ENCODE assay signal across 18 cellular contexts in the genomic region with DNA sequence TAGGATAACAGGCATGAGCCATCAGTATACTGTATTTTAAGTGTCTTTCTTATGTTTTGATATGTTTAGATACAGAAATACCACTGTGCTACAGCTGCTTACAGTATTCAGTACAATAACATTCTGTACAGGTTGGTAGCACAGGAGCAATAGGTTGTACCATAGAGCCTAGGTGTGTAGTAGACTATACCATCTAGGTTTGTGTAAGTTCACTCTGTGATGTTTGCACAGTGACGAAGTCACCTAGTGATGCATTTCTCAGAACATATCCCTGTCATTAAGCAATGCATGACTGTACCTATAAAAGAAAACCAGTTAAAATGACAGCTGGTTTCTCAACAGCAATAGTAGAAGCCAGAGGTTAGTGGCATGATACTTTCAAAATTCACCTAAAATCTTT. TPM values are rescaled to one million over a fixed set of nuclear protein-coding genes. Genes with fewer than 3 reads are reported as not detected.
DNase-seq lines count a peak whose midpoint lies in the region; ATAC-seq, FAIRE-seq and TF ChIP-seq lines count a peak whose summit lies in the region.
"Had no signal": no experiment of that assay in that cellular context is flagged by ENCODE, and none has a peak within 500 bp of the region (broad histone marks: within the 10 kb centered on the region; RNA-seq: fewer than 3 reads in every experiment).

No MANE protein-coding gene starts in this region.

- TF ChIP-seq POLR2A in A549 (IDR thresholded peaks at IDR 0.05; ENCODE audit: low read length) = no peak

- H3K36me3 ChIP-seq in CD8-positive, alpha-beta T cell (ENCODE audit: insufficient read depth, low read length) = no peaks in the 10 kb centered on the region

- POLR2A ChIA-PET in A549 (lab: Yijun Ruan, JAX) = no interaction called here
- POLR2A ChIA-PET in CD8-positive, alpha-beta T cell (lab: Charles Lee) = interaction anchor here (1.1 kb wide), 1 partner anchor 26 kb away, joined by 4 read pairs; no protein-coding TSS in a partner anchor

- CTCF ChIA-PET in A549 (lab: Yijun Ruan, JAX) = interaction anchor here (1.0 kb wide), 1 partner anchor 219 kb away, joined by 4 read pairs; no protein-coding TSS in a partner anchor
- CTCF ChIA-PET in CD8-positive, alpha-beta T cell (lab: Charles Lee) = interaction anchor here (1.6 kb wide), 1 partner anchor 298 kb away, joined by 6 read pairs; no protein-coding TSS in a partner anchor

- no peak overlapping the region; a peak in 1 of 6 replicates for H3K27ac ChIP-seq in A549
- no peak overlapping the region for H3K27ac ChIP-seq in CD8-positive, alpha-beta T cell (ENCODE audit: low read depth, low read length)
- H3K27ac ChIP-seq: parathyroid adenoma, suprapubic skin had no signal

- H3K4me1 Mint-ChIP-seq in CD8-positive, alpha-beta T cell (ENCODE audit: low read depth) = peaks cover 32% of the 10 kb centered on the region
- peaks cover 43% of the 10 kb centered on the region for H3K4me1 Mint-ChIP-seq in T-helper 2 cell treated with Interferon-gamma antibody and Interleukin-4, amounts not matched to agents 5 μg/mL and 100 μg/mL, for 36 hours (ENCODE audit: low read depth)
- peaks cover 17% of the 10 kb centered on the region for H3K4me1 Mint-ChIP-seq in memory B cell

- H3K4me3 Mint-ChIP-seq in CD8-positive, alpha-beta T cell = no peak overlapping the region
- H3K4me3 Mint-ChIP-seq in T-helper 2 cell treated with Interferon-gamma antibody and Interleukin-4, amounts not matched to agents 5 μg/mL and 100 μg/mL, for 36 hours = no peak overlapping the region
- H3K4me3 Mint-ChIP-seq in memory B cell = no peak overlapping the region
- H3K4me3 Mint-ChIP-seq: B cell had no signal

- ATAC-seq in A549 (no peak), memory B cell (ENCODE audit: low read depth) (no peak), HG03135 (IDR thresholded peaks at IDR 0.05; ENCODE audit: unreplicated experiment) (no peak)
- no peak for ATAC-seq in CD8-positive, alpha-beta T cell
- ATAC-seq: K562 had no signal

- H3K4me3 ChIP-seq in A549 = no peak overlapping the region
- no peak overlapping the region for H3K4me3 ChIP-seq in CD8-positive, alpha-beta T cell (ENCODE audit: low read depth, low read length)
- H3K4me3 ChIP-seq: K562, smooth muscle cell, suprapubic skin had no signal

- H3K27me3 ChIP-seq in CD8-positive, alpha-beta T cell (ENCODE audit: insufficient read depth, low read length) = no peaks in the 10 kb centered on the region
- H3K27me3 ChIP-seq: suprapubic skin had no signal

- DNase-seq in A549 (ENCODE audit: low read depth in 1 of 2, low spot score in 1 of 2) (peak in 1 of 2 experiments; percentile 44), memory B cell (ENCODE audit: low spot score in 2 of 2) (no peak), head of caudate nucleus (no peak), cerebellar nuclear complex (lab: John Stamatoyannopoulos, UW) (no peak)
- no peak for DNase-seq in CD8-positive, alpha-beta T cell
- no peak for DNase-seq in T-helper 2 cell treated with Interferon-gamma antibody and Interleukin-4, amounts not matched to agents 5 μg/mL and 100 μg/mL, for 36 hours (ENCODE audit: low spot score)
- DNase-seq: activated naive CD4-positive, alpha-beta T cell treated with Interleukin-2 at 50 U/mL for 16 hours; cortex of kidney; GOT3; NCI-H1092 treated with DMSO at 0.1 percent for 48 hours; stimulated activated CD4-positive, alpha-beta T cell treated with anti-CD3 and anti-CD28 coated beads, Interleukin-4, amount 100 ng/mL, for 4 hours; stimulated activated CD8-positive, alpha-beta memory T cell treated with anti-CD3 and anti-CD28 coated beads, Interleukin-4, amount 100 ng/mL, for 48 hours had no signal

- intact Hi-C loops in CD8-positive, alpha-beta T cell (cut with DNase I, micrococcal nuclease) = loop anchor here in 1 of 2 experiments (10.0 kb wide), 1 partner anchor 921 kb away; the partner anchor contains the start of gene FOXO3
- intact Hi-C loops in head of caudate nucleus (cut with DNase I) = no loop called here

- no peak for FAIRE-seq in A549 (lab: Jason Lieb, UNC)
- FAIRE-seq: K562 had no signal

- peaks cover 17% of the 10 kb centered on the region; the same call in 2 of the 3 replicates for H3K4me1 ChIP-seq in A549
- H3K4me1 ChIP-seq in CD8-positive, alpha-beta T cell (ENCODE audit: insufficient read depth, low read length) = peaks cover 16% of the 10 kb centered on the region

- H3K27ac Mint-ChIP-seq in CD8-positive, alpha-beta T cell = peak overlapping the region; percentile 58
- peak overlapping the region; percentile 38 for H3K27ac Mint-ChIP-seq in T-helper 2 cell treated with Interferon-gamma antibody and Interleukin-4, amounts not matched to agents 5 μg/mL and 100 μg/mL, for 36 hours
- peak overlapping the region; percentile 4 for H3K27ac Mint-ChIP-seq in memory B cell
- H3K27ac Mint-ChIP-seq: B cell had no signal

- no peaks in the 10 kb centered on the region for H3K9me3 Mint-ChIP-seq in CD8-positive, alpha-beta T cell
- no peaks in the 10 kb centered on the region for H3K9me3 Mint-ChIP-seq in T-helper 2 cell treated with Interferon-gamma antibody and Interleukin-4, amounts not matched to agents 5 μg/mL and 100 μg/mL, for 36 hours
- H3K9me3 Mint-ChIP-seq in memory B cell = no peaks in the 10 kb centered on the region

- no peaks in the 10 kb centered on the region for H3K9me3 ChIP-seq in A549
- no peaks in the 10 kb centered on the region for H3K9me3 ChIP-seq in CD8-positive, alpha-beta T cell (ENCODE audit: low read length)
- H3K9me3 ChIP-seq: suprapubic skin had no signal

- peaks cover 14% of the 10 kb centered on the region for H3K36me3 Mint-ChIP-seq in CD8-positive, alpha-beta T cell
- H3K36me3 Mint-ChIP-seq in T-helper 2 cell treated with Interferon-gamma antibody and Interleukin-4, amounts not matched to agents 5 μg/mL and 100 μg/mL, for 36 hours (ENCODE audit: low read depth) = peaks cover 14% of the 10 kb centered on the region
- peaks cover 9% of the 10 kb centered on the region for H3K36me3 Mint-ChIP-seq in memory B cell

- no peak for TF ChIP-seq EP300 in A549 (IDR thresholded peaks at IDR 0.05)

- H3K4me2 ChIP-seq in A549 = no peak overlapping the region
- H3K4me2 ChIP-seq: smooth muscle cell had no signal

- H3K27me3 Mint-ChIP-seq in CD8-positive, alpha-beta T cell (ENCODE audit: low read depth) = no peaks in the 10 kb centered on the region
- no peaks in the 10 kb centered on the region for H3K27me3 Mint-ChIP-seq in T-helper 2 cell treated with Interferon-gamma antibody and Interleukin-4, amounts not matched to agents 5 μg/mL and 100 μg/mL, for 36 hours (ENCODE audit: low read depth)
- H3K27me3 Mint-ChIP-seq in memory B cell = no peaks in the 10 kb centered on the region
- H3K27me3 Mint-ChIP-seq: B cell had no signal

- WGBS in A549 (ENCODE audit: missing lambda C conversion rate) = 7% methylated on average over 1 of the region's 1 CpG

- no peak for TF ChIP-seq CTCF in A549 (IDR thresholded peaks at IDR 0.05)
- no peak for TF ChIP-seq CTCF in CD8-positive, alpha-beta T cell (IDR thresholded peaks at IDR 0.05)

- no peak for TF ChIP-seq RAD21 in A549 (conservative IDR thresholded peaks at IDR 0.05 in 1 of 2, IDR thresholded peaks at IDR 0.05 in 1 of 2)

TF ChIP-seq in A549, 52 proteins besides CTCF, POLR2A, EP300 and RAD21:
- no peak for TF ChIP-seq FOSL2 (IDR thresholded peaks at IDR 0.05)
- peak; percentile 59 for TF ChIP-seq FOSL2 (CRISPR knock-in tag; IDR thresholded peaks at IDR 0.05)
- TF ChIP-seq CEBPB (IDR thresholded peaks at IDR 0.05) = 0 out of 4 replicates have a peak, but pooled peaks of 1 of the 2 experiments have one; percentile 15
- no peak for TF ChIP-seq USF2 (IDR thresholded peaks at IDR 0.05)
- no peak for TF ChIP-seq KDM5A (IDR thresholded peaks at IDR 0.05)
- no peak for TF ChIP-seq BHLHE40 (IDR thresholded peaks at IDR 0.05; ENCODE audit: low read depth, low read length)

RNA-seq across cellular contexts. Expression of gene ZBTB24, which starts 3.0 kb away (rescaled TPM):
- 5.2 and 5.4 TPM in 2 replicates for polyA plus RNA-seq in A549 (2011; rRNA removed)
- 1.7 and 2.1 TPM in 2 replicates for polyA plus RNA-seq in A549 (2012; cell fraction: cytosol; rRNA removed)
- polyA plus RNA-seq in A549 (2012; cell fraction: nucleus; rRNA removed) = 1.7 and 2.0 TPM in 2 replicates
- polyA plus RNA-seq in A549 (2017; fragmentation: RNase III; extraction: RNeasy Plus Mini Kit Qiagen cat#74134 plus additional on column Dnase treatment) = 4.3 to 4.5 TPM (median 4.5 TPM) in 3 replicates
- 6.7 and 7.4 TPM in 2 replicates for polyA minus RNA-seq in A549 (2011; rRNA and poly(A)+ RNA removed)
- total RNA-seq in CD8-positive, alpha-beta T cell = 10 to 100 TPM; 10.9 to 11.2 TPM

RNA-seq across cellular contexts. Expression of gene MICAL1, which starts 30.5 kb away (rescaled TPM):
- polyA plus RNA-seq in A549 (2011; rRNA removed) (14.1 and 14.9 TPM in 2 replicates), A549 (2017; fragmentation: RNase III; extraction: RNeasy Plus Mini Kit Qiagen cat#74134 plus additional on column Dnase treatment) (13.4 to 20.3 TPM (median 16.9 TPM) in 3 replicates)
- 8.9 and 10.7 TPM in 2 replicates for polyA plus RNA-seq in A549 (2012; cell fraction: cytosol; rRNA removed)
- 105 and 108 TPM in 2 replicates for polyA plus RNA-seq in A549 (2012; cell fraction: nucleus; rRNA removed)
- 11.1 and 12.9 TPM in 2 replicates for polyA minus RNA-seq in A549 (2011; rRNA and poly(A)+ RNA removed)
- total RNA-seq in CD8-positive, alpha-beta T cell = 10 to 100 TPM; 68.0 to 76.4 TPM

RNA-seq across cellular contexts. Expression of gene SMPD2, which starts 45.5 kb away (rescaled TPM):
- polyA plus RNA-seq in A549 (2011; rRNA removed) (9.6 and 13.1 TPM in 2 replicates), A549 (2017; fragmentation: RNase III; extraction: RNeasy Plus Mini Kit Qiagen cat#74134 plus additional on column Dnase treatment) (10.0 to 10.7 TPM (median 10.6 TPM) in 3 replicates)
- polyA plus RNA-seq in A549 (2012; cell fraction: cytosol; rRNA removed) = 12.4 and 14.5 TPM in 2 replicates
- polyA plus RNA-seq in A549 (2012; cell fraction: nucleus; rRNA removed) = 20.1 and 21.3 TPM in 2 replicates
- polyA minus RNA-seq in A549 (2011; rRNA and poly(A)+ RNA removed) = 28.5 and 42.4 TPM in 2 replicates
- 10 to 100 TPM; 22.8 to 23.9 TPM for total RNA-seq in CD8-positive, alpha-beta T cell

RNA-seq across cellular contexts. Expression of gene PPIL6, which starts 45.6 kb away (rescaled TPM):
- 4.4 and 5.0 TPM in 2 replicates for polyA plus RNA-seq in A549 (2011; rRNA removed)
- 0.63 and 0.94 TPM in 2 replicates for polyA plus RNA-seq in A549 (2012; cell fraction: cytosol; rRNA removed)
- 0.22 and 0.24 TPM in 2 replicates for polyA plus RNA-seq in A549 (2012; cell fraction: nucleus; rRNA removed)
- polyA plus RNA-seq in A549 (2017; fragmentation: RNase III; extraction: RNeasy Plus Mini Kit Qiagen cat#74134 plus additional on column Dnase treatment) = 1.6 to 2.7 TPM (median 2.0 TPM) in 3 replicates
- polyA minus RNA-seq in A549 (2011; rRNA and poly(A)+ RNA removed) = 0.37 and 1.6 TPM in 2 replicates
- 1 to 10 TPM; 1.3 to 1.4 TPM for total RNA-seq in CD8-positive, alpha-beta T cell

Comparison
In these comparisons a context has a peak if more than half of its experiments do, and no peak if none do; other contexts are left out.
1. H3K27ac Mint-ChIP-seq: peak in every context shown above with its lines; median percentile 58 in CD8-positive, alpha-beta T cell; 38 in T-helper 2 cell treated with Interferon-gamma antibody and Interleukin-4, amounts not matched to agents 5 μg/mL and 100 μg/mL, for 36 hours; 4 in memory B cell.